Comparison of ENCODE assay signal across 12 cellular contexts in genomic region chr12:52496590-52497071, GRCh38. TPM values are rescaled to one million over a fixed set of nuclear protein-coding genes. Genes with fewer than 3 reads are reported as not detected.
DNase-seq lines count a peak whose midpoint lies in the region; ATAC-seq and TF ChIP-seq lines count a peak whose summit lies in the region.
"Had no signal": no experiment of that assay in that cellular context is flagged by ENCODE, and none has a peak within 500 bp of the region (broad histone marks: within the 10 kb centered on the region; RNA-seq: fewer than 3 reads in every experiment).

No MANE protein-coding gene starts in this region.

- H3K9me3 ChIP-seq in HUES64 (ENCODE audit: insufficient read depth, low read depth, low read length): no peaks in the 10 kb centered on the region
- peaks cover 4% of the 10 kb centered on the region for H3K9me3 ChIP-seq in mammary epithelial cell (replicated peaks; ENCODE audit: insufficient read depth, low read length)
- H3K9me3 ChIP-seq: Caco-2 had no signal

- dilution Hi-C loops in mammary epithelial cell (cut with HindIII; ENCODE audit: low sequenced_read_pairs): loop anchor here (5.0 kb wide), 1 partner anchor 54 kb away; no protein-coding TSS in a partner anchor

- BruUV-seq in mammary epithelial cell (replicated peaks; lab: Mats Ljungman, UMichigan): no TSS peak

- no peaks in the 10 kb centered on the region for H4K20me1 ChIP-seq in mammary epithelial cell (ENCODE audit: insufficient read depth, low read length)

- no peak overlapping the region for H3K4me3 ChIP-seq in AG10803 (ENCODE audit: low read length)
- H3K4me3 ChIP-seq in HUES64 (ENCODE audit: low read length): no peak overlapping the region
- H3K4me3 ChIP-seq in mammary epithelial cell (replicated peaks in 1 of 3; ENCODE audit: insufficient read depth in 1 of 3, low read depth in 2 of 3, low read length in 3 of 3): peak overlapping the region in 1 of 3 experiments; percentile 5

- peaks cover 12% of the 10 kb centered on the region for H3K79me2 ChIP-seq in mammary epithelial cell (ENCODE audit: insufficient read depth, low read length)

- in situ Hi-C loops in mammary epithelial cell (cut with MboI; ENCODE audit: low sequenced_read_pairs in 2 of 2): no loop called here

- H3K27ac ChIP-seq in HUES64 (ENCODE audit: low read depth, low read length) (peak overlapping the region; percentile 82), mammary epithelial cell (ENCODE audit: insufficient read depth, low read depth, low read length) (peak overlapping the region; percentile 99)

- TF ChIP-seq CTCF in AG10803 (conservative IDR thresholded peaks at IDR 0.05; ENCODE audit: low read length): no peak
- TF ChIP-seq CTCF in mammary epithelial cell (conservative IDR thresholded peaks at IDR 0.05 in 1 of 2, IDR thresholded peaks at IDR 0.05 in 1 of 2; ENCODE audit: extremely low read depth in 1 of 2, insufficient read depth in 1 of 2, low read depth in 1 of 2, low read length in 2 of 2): no peak

- peak overlapping the region; percentile 4 for H2AFZ ChIP-seq in mammary epithelial cell (ENCODE audit: low read depth, low read length)

- peak overlapping the region; percentile 25; the same call in 1 of the 2 replicates for H3K9ac ChIP-seq in HUES64 (ENCODE audit: low read depth, low read length)
- peak overlapping the region; percentile 93 for H3K9ac ChIP-seq in mammary epithelial cell (ENCODE audit: insufficient read depth, low read length)

- H3K4me1 ChIP-seq in HUES64 (ENCODE audit: insufficient read depth, low read length) (peaks cover 18% of the 10 kb centered on the region), mammary epithelial cell (ENCODE audit: insufficient read depth, low read length) (peaks cover 73% of the 10 kb centered on the region)

- CTCF ChIA-PET in mammary epithelial cell (lab: Charles Lee; ENCODE audit: low non-redundant PET): no interaction called here

- ATAC-seq in GM19452 (IDR thresholded peaks at IDR 0.05; ENCODE audit: unreplicated experiment) (no peak), GM21360 (IDR thresholded peaks at IDR 0.05; ENCODE audit: unreplicated experiment) (no peak)

- H3K36me3 ChIP-seq in HUES64 (ENCODE audit: insufficient read depth, low read length) (no peaks in the 10 kb centered on the region), mammary epithelial cell (ENCODE audit: insufficient read depth, low read length) (peaks cover 3% of the 10 kb centered on the region)

- intact Hi-C loops in mammary epithelial cell (cut with micrococcal nuclease): no loop called here

- 29% methylated on average over 4 of the region's 4 CpGs for WGBS in HUES64
- 1% methylated on average over 4 of the region's 4 CpGs for WGBS in mammary epithelial cell (ENCODE audit: low coverage, missing lambda C conversion rate)

- peak overlapping the region; percentile 79 for H3K4me2 ChIP-seq in mammary epithelial cell (ENCODE audit: insufficient read depth, low read depth, low read length)

- H3K27me3 ChIP-seq in HUES64 (ENCODE audit: insufficient read depth, low read length) (no peaks in the 10 kb centered on the region), mammary epithelial cell (ENCODE audit: insufficient read depth, low read length) (no peaks in the 10 kb centered on the region)

- peak; percentile 87 for DNase-seq in AG10803 (ENCODE audit: low read depth)
- peak; percentile 94 for DNase-seq in mammary epithelial cell
- peak; percentile 87 for DNase-seq in kidney glomerular epithelial cell (lab: John Stamatoyannopoulos, UW)
- no peak for DNase-seq in NK-92 treated with Interleukin-12 subunit alpha and Interleukin-12 subunit beta, amount 100 ng/mL, for 24 hours (lab: John Stamatoyannopoulos, UW)
- no peak for DNase-seq in central memory CD4-positive, alpha-beta T cell
- DNase-seq: activated CD4-positive, alpha-beta T cell treated with anti-CD3 and anti-CD28 coated beads for 4 hours; kidney; SHP77 treated with DMSO at 0.1 percent for 48 hours had no signal

RNA-seq across cellular contexts. Expression of gene KRT6A, which starts 3.6 kb away (rescaled TPM):
- polyA plus RNA-seq in HUES64 (2013, experiment 1 of 2): not detected
- not detected for polyA plus RNA-seq in HUES64 (2013, experiment 2 of 2)
- 1,000 to 10,000 TPM; 5,785 to 6,260 TPM for total RNA-seq in mammary epithelial cell
- 8,475 TPM for polyA plus RNA-seq in mammary epithelial cell
- polyA minus RNA-seq in mammary epithelial cell: 6,728 TPM
- total RNA-seq: kidney had no signal

RNA-seq across cellular contexts. Expression of gene KRT6C, which starts 23.0 kb away (rescaled TPM):
- polyA plus RNA-seq in HUES64 (2013, experiment 1 of 2): not detected
- not detected for polyA plus RNA-seq in HUES64 (2013, experiment 2 of 2)
- total RNA-seq in mammary epithelial cell: 10 to 100 TPM; 16.6 to 29.5 TPM
- polyA plus RNA-seq in mammary epithelial cell: 23.6 TPM
- 1.8 TPM for polyA minus RNA-seq in mammary epithelial cell
- total RNA-seq: Caco-2, kidney had no signal

RNA-seq across cellular contexts. Expression of gene KRT5, which starts 23.6 kb away (rescaled TPM):
- not detected for polyA plus RNA-seq in HUES64 (2013, experiment 1 of 2)
- not detected for polyA plus RNA-seq in HUES64 (2013, experiment 2 of 2)
- 1,000 to 10,000 TPM; 7,365 to 9,297 TPM for total RNA-seq in mammary epithelial cell
- polyA plus RNA-seq in mammary epithelial cell: 8,158 TPM
- 8,553 TPM for polyA minus RNA-seq in mammary epithelial cell

RNA-seq across cellular contexts. Expression of gene KRT6B, which starts 44.7 kb away (rescaled TPM):
- not detected for polyA plus RNA-seq in HUES64 (2013, experiment 1 of 2)
- polyA plus RNA-seq in HUES64 (2013, experiment 2 of 2): not detected
- total RNA-seq in mammary epithelial cell: 1,000 to 10,000 TPM; 1,675 to 3,751 TPM
- 2,534 TPM for polyA plus RNA-seq in mammary epithelial cell
- 2,595 TPM for polyA minus RNA-seq in mammary epithelial cell
- total RNA-seq: Caco-2, kidney had no signal

RNA-seq across cellular contexts. Expression of gene KRT71, which starts 56.3 kb away (rescaled TPM):
- polyA plus RNA-seq in HUES64 (2013, experiment 1 of 2): not detected
- polyA plus RNA-seq in HUES64 (2013, experiment 2 of 2): not detected
- total RNA-seq in mammary epithelial cell: not detected
- not detected for polyA plus RNA-seq in mammary epithelial cell
- polyA minus RNA-seq in mammary epithelial cell: not detected
- total RNA-seq: kidney had no signal

Comparison
In these comparisons a context has a peak if more than half of its experiments do, and no peak if none do; other contexts are left out.
1. DNase-seq: peak in AG10803 (single experiment), mammary epithelial cell (single experiment) and kidney glomerular epithelial cell (single experiment); none in NK-92 treated with Interleukin-12 subunit alpha and Interleukin-12 subunit beta, amount 100 ng/mL, for 24 hours (single experiment) and central memory CD4-positive, alpha-beta T cell (single experiment).